1 cellular context compared by ENCODE assay signal in the genomic region with DNA sequence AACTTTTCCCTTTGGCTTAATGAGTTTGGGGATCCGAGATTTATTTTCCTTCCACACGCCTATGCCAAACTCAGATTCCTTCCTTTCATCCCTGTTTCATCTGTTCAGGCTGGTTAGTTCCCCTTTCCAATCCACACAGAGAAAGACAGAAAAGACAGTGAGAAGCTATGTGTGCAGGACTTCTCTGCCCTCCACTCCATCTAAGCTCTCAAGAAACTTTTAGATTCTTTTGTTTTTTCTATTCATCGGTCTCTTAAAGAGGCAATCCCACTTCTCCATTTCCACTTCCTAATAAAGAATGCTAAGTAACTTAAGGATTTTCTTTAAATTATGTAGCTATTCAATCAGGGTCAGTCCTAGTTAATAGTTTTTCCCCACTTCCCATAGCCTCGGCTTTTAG.
A peak's percentile ranks its signal among the peaks of the same experiment; 100 is the strongest.
TF ChIP-seq lines count a peak whose summit lies in the region.

No MANE protein-coding gene starts in this region.

TF ChIP-seq in HepG2, 621 proteins besides CTCF, POLR2A, EP300 and RAD21:
- TF ChIP-seq, protein P1, sequence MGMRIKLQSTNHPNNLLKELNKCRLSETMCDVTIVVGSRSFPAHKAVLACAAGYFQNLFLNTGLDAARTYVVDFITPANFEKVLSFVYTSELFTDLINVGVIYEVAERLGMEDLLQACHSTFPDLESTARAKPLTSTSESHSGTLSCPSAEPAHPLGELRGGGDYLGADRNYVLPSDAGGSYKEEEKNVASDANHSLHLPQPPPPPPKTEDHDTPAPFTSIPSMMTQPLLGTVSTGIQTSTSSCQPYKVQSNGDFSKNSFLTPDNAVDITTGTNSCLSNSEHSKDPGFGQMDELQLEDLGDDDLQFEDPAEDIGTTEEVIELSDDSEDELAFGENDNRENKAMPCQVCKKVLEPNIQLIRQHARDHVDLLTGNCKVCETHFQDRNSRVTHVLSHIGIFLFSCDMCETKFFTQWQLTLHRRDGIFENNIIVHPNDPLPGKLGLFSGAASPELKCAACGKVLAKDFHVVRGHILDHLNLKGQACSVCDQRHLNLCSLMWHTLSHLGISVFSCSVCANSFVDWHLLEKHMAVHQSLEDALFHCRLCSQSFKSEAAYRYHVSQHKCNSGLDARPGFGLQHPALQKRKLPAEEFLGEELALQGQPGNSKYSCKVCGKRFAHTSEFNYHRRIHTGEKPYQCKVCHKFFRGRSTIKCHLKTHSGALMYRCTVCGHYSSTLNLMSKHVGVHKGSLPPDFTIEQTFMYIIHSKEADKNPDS (CRISPR knock-in tag; IDR thresholded peaks at IDR 0.05), result no peak
- no peak for TF ChIP-seq BORCS8-MEF2B (CRISPR knock-in tag; IDR thresholded peaks at IDR 0.05)
- TF ChIP-seq, protein P2, sequence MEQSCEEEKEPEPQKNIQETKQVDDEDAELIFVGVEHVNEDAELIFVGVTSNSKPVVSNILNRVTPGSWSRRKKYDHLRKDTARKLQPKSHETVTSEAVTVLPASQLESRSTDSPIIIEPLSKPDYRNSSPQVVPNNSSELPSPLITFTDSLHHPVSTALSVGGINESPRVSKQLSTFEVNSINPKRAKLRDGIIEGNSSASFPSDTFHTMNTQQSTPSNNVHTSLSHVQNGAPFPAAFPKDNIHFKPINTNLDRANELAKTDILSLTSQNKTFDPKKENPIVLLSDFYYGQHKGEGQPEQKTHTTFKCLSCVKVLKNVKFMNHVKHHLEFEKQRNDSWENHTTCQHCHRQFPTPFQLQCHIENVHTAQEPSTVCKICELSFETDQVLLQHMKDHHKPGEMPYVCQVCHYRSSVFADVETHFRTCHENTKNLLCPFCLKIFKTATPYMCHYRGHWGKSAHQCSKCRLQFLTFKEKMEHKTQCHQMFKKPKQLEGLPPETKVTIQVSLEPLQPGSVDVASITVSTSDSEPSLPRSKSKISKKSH (CRISPR knock-in tag; IDR thresholded peaks at IDR 0.05; ENCODE audit: borderline replicate concordance), result no peak
- TF ChIP-seq, protein P3, sequence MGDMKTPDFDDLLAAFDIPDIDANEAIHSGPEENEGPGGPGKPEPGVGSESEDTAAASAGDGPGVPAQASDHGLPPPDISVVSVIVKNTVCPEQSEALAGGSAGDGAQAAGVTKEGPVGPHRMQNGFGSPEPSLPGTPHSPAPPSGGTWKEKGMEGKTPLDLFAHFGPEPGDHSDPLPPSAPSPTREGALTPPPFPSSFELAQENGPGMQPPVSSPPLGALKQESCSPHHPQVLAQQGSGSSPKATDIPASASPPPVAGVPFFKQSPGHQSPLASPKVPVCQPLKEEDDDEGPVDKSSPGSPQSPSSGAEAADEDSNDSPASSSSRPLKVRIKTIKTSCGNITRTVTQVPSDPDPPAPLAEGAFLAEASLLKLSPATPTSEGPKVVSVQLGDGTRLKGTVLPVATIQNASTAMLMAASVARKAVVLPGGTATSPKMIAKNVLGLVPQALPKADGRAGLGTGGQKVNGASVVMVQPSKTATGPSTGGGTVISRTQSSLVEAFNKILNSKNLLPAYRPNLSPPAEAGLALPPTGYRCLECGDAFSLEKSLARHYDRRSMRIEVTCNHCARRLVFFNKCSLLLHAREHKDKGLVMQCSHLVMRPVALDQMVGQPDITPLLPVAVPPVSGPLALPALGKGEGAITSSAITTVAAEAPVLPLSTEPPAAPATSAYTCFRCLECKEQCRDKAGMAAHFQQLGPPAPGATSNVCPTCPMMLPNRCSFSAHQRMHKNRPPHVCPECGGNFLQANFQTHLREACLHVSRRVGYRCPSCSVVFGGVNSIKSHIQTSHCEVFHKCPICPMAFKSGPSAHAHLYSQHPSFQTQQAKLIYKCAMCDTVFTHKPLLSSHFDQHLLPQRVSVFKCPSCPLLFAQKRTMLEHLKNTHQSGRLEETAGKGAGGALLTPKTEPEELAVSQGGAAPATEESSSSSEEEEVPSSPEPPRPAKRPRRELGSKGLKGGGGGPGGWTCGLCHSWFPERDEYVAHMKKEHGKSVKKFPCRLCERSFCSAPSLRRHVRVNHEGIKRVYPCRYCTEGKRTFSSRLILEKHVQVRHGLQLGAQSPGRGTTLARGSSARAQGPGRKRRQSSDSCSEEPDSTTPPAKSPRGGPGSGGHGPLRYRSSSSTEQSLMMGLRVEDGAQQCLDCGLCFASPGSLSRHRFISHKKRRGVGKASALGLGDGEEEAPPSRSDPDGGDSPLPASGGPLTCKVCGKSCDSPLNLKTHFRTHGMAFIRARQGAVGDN (CRISPR knock-in tag; IDR thresholded peaks at IDR 0.05), result no peak
- no peak for TF ChIP-seq HNRNPH1 (optimal IDR thresholded peaks at IDR 0.05; ENCODE audit: low read depth, low read length)
- TF ChIP-seq ZNF772 (CRISPR knock-in tag; IDR thresholded peaks at IDR 0.05), result 0 out of 2 replicates have a peak, but pooled peaks have one; percentile 9
- no peak for TF ChIP-seq HNRNPUL1 (IDR thresholded peaks at IDR 0.05; ENCODE audit: low read depth, low read length)
- no peak for TF ChIP-seq ZNF274 (CRISPR knock-in tag; IDR thresholded peaks at IDR 0.05)
